Comparison of ENCODE assay signal across 18 cellular contexts in the genomic region with DNA sequence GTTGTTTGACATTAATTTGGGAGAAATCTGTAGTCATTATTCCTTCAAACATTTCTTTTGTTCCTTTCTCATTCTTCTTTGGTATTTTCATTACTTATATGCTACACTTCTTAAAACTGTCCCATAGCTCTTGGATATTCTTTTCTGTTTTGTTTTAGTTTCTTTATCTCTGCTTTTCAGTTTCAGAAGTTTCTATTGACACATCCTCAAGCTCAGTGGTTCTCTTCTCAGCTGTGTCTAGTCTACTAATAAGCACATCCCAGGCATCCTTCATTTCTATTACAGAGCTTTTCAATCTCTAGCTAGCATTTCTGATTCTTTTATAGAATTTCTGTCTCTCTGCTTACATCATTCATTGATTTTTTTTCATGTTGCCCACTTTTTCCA.
A peak's percentile ranks its signal among the peaks of the same experiment; 100 is the strongest.
DNase-seq lines count a peak whose midpoint lies in the region; ATAC-seq, FAIRE-seq and TF ChIP-seq lines count a peak whose summit lies in the region.
"Had no signal": no experiment of that assay in that cellular context is flagged by ENCODE, and none has a peak within 500 bp of the region (broad histone marks: within the 10 kb centered on the region; RNA-seq: fewer than 3 reads in every experiment).

No MANE protein-coding gene starts in this region.

- ATAC-seq in GM19023 (IDR thresholded peaks at IDR 0.05; ENCODE audit: unreplicated experiment), result peak; percentile 81
- ATAC-seq in GM21529 (IDR thresholded peaks at IDR 0.05; ENCODE audit: unreplicated experiment), result peak; percentile 81
- peak; percentile 74 for ATAC-seq in HG03097 (IDR thresholded peaks at IDR 0.05; ENCODE audit: low FRiP score, unreplicated experiment)
- ATAC-seq: activated naive CD4-positive, alpha-beta T cell treated with anti-CD3 and anti-CD28 coated beads, Interleukin-2, amount 50 U/mL, for 72 hours; pancreas had no signal

- H3K27me3 ChIP-seq in dorsolateral prefrontal cortex, result no peaks in the 10 kb centered on the region
- H3K27me3 ChIP-seq: pancreas had no signal

- TF ChIP-seq POLR2A in erythroblast (IDR thresholded peaks at IDR 0.05; ENCODE audit: low read length), result no peak

- FAIRE-seq in frontal cortex (lab: Jason Lieb, UNC), result no peak
- FAIRE-seq: bronchial epithelial cell, endometrium, pancreas, small intestine had no signal

- TF ChIP-seq CTCF in dorsolateral prefrontal cortex (IDR thresholded peaks at IDR 0.05 in 54 of 56, conservative IDR thresholded peaks at IDR 0.05 in 2 of 56; ENCODE audit: low read depth in 1 of 56, partially characterized antibody in 56 of 56), result no peak

- DNase-seq in erythroblast (lab: John Stamatoyannopoulos, UW) (peak; percentile 29 to 30), globus pallidus (ENCODE audit: low spot score) (no peak), dorsolateral prefrontal cortex (no peak), frontal cortex (ENCODE audit: low spot score in 2 of 2) (no peak)
- DNase-seq: activated B cell treated with CpG ODN at 0.5 μM for 24 hours; activated CD8-positive, alpha-beta memory T cell treated with anti-CD3 and anti-CD28 coated beads, Interleukin-2, amount 50 U/mL, for 48 hours; DMS79 treated with DMSO at 0.1 percent for 48 hours; H9; kidney glomerular epithelial cell; pancreas; small intestine had no signal

- no peak overlapping the region for H3K27ac ChIP-seq in dorsolateral prefrontal cortex
- H3K27ac ChIP-seq: C4-2B, pancreas had no signal

- intact Hi-C loops in dorsolateral prefrontal cortex (cut with DNase I), result no loop called here

- no peak overlapping the region for H3K4me3 ChIP-seq in dorsolateral prefrontal cortex
- H3K4me3 ChIP-seq: pancreas had no signal

Comparison
In these comparisons a context has a peak if more than half of its experiments do, and no peak if none do; other contexts are left out.
1. DNase-seq: peak in erythroblast (2 of 2); none in globus pallidus (single experiment), dorsolateral prefrontal cortex (0 of 10) and frontal cortex (0 of 2).
2. Peak in every context shown above with its lines, with median percentiles within 50 percentile points of each other: ATAC-seq.